24 cellular contexts compared by ENCODE assay signal in the genomic region with DNA sequence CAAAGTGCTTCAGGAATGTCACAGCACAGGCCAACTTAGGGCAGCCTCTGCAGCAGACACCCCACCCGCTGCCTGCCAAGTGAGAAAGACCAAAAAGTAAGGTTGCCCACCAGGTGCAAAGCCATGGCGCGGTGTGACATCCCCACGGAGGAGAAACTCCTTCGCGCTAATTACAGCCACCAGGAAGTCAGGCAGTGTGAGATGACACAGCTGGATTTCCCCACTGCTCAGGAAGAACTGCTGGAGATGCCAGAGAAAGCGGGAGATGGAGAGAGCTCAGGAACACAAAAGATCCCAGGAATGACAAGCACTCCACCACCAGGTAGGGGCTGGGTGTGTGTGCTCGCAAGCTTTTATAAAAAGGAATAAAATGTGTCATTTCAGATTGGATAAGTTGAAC.
"Had no signal": no experiment of that assay in that cellular context is flagged by ENCODE, and none has a peak within 500 bp of the region (broad histone marks: within the 10 kb centered on the region; RNA-seq: fewer than 3 reads in every experiment).

No MANE protein-coding gene starts in this region.

- H3K27me3 Mint-ChIP-seq: activated naive CD4-positive, alpha-beta T cell treated with anti-CD3 and anti-CD28 coated beads, Interleukin-2, amount 10 ng/mL, durations not matched to agents 7 days and 5 days had no signal

- H3K27me3 ChIP-seq: brain microvascular endothelial cell, Peyer's patch, SJCRH30 had no signal

- DNase-seq: activated CD4-positive, alpha-beta T cell treated with anti-CD3 and anti-CD28 coated beads for 36 hours; activated CD8-positive, alpha-beta memory T cell treated with anti-CD3 and anti-CD28 coated beads, Interleukin-2, amount 50 U/mL, for 4 hours; activated CD8-positive, alpha-beta T cell treated with anti-CD3 and anti-CD28 coated beads for 36 hours; activated gamma-delta T cell treated with Interleukin-2 at 50 U/mL for 16 hours; activated naive CD4-positive, alpha-beta T cell treated with anti-CD3 and anti-CD28 coated beads, Interleukin-2, amount 10 ng/mL, durations not matched to agents 7 days and 5 days; activated naive CD8-positive, alpha-beta T cell treated with anti-CD3 and anti-CD28 coated beads for 36 hours; activated T-cell treated with anti-CD3 and anti-CD28 coated beads, Interleukin-2, amount 50 U/mL, for 72 hours; brain microvascular endothelial cell; MG63; MV-4-11; NCI-H1092 treated with DMSO at 0.1 percent for 48 hours; NCI-H1417 treated with DMSO at 0.1 percent for 48 hours; NCI-H1694 treated with DMSO at 0.1 percent for 48 hours; NCI-H2029 treated with DMSO at 0.1 percent for 48 hours; NCI-H510A treated with DMSO at 0.1 percent for 48 hours; Peyer's patch; Right ventricle myocardium superior; SJCRH30; SK-N-SH; T-helper 1 cell had no signal

- H3K9me3 Mint-ChIP-seq: activated CD8-positive, alpha-beta T cell treated with anti-CD3 and anti-CD28 coated beads for 36 hours; activated T-helper 2 cell treated with anti-CD3 and anti-CD28 coated beads, Interferon-gamma antibody, Interleukin-2, Interleukin-4, amounts not matched to agents 10 μg/mL and 5 μg/mL and 100 μg/mL, durations not matched to agents 14 hours and 24 hours and 36 hours had no signal

- H3K36me3 Mint-ChIP-seq: activated naive CD4-positive, alpha-beta T cell treated with anti-CD3 and anti-CD28 coated beads, Interleukin-2, amount 10 ng/mL, durations not matched to agents 7 days and 5 days; activated naive CD8-positive, alpha-beta T cell treated with anti-CD3 and anti-CD28 coated beads for 36 hours had no signal

- H3K4me3 ChIP-seq: cardiac muscle cell, MG63, Peyer's patch, SJCRH30 had no signal

- H3K27ac ChIP-seq: brain microvascular endothelial cell, cardiac muscle cell, Peyer's patch, RWPE1, SJCRH30, VCaP had no signal

- H3K4me2 ChIP-seq: SK-N-SH had no signal

- H3K4me1 Mint-ChIP-seq: activated CD4-positive, alpha-beta T cell treated with anti-CD3 and anti-CD28 coated beads for 36 hours; activated naive CD4-positive, alpha-beta T cell treated with anti-CD3 and anti-CD28 coated beads, Interleukin-2, amount 10 ng/mL, durations not matched to agents 7 days and 5 days; activated naive CD8-positive, alpha-beta T cell treated with anti-CD3 and anti-CD28 coated beads for 36 hours had no signal

- H3K4me3 Mint-ChIP-seq: activated CD4-positive, alpha-beta T cell treated with anti-CD3 and anti-CD28 coated beads for 36 hours; activated CD8-positive, alpha-beta T cell treated with anti-CD3 and anti-CD28 coated beads for 36 hours; activated naive CD4-positive, alpha-beta T cell treated with anti-CD3 and anti-CD28 coated beads, Interleukin-2, amount 10 ng/mL, durations not matched to agents 7 days and 5 days; activated naive CD8-positive, alpha-beta T cell treated with anti-CD3 and anti-CD28 coated beads for 36 hours; activated T-cell treated with anti-CD3 and anti-CD28 coated beads, Interleukin-2, amount 50 U/mL, for 72 hours had no signal

- H3K9ac ChIP-seq: SK-N-SH had no signal

- ATAC-seq: activated CD4-positive, alpha-beta T cell treated with anti-CD3 and anti-CD28 coated beads for 36 hours; activated CD8-positive, alpha-beta T cell treated with anti-CD3 and anti-CD28 coated beads for 36 hours; activated T-cell treated with anti-CD3 and anti-CD28 coated beads, Interleukin-2, amount 50 U/mL, for 72 hours had no signal

- H3K4me1 ChIP-seq: Peyer's patch, SJCRH30 had no signal

- H3K36me3 ChIP-seq: brain microvascular endothelial cell, cardiac muscle cell, MG63, Peyer's patch, SJCRH30 had no signal

- H3K9me3 ChIP-seq: MG63, Peyer's patch, SJCRH30, SK-N-SH had no signal

- H3K27ac Mint-ChIP-seq: activated CD4-positive, alpha-beta T cell treated with anti-CD3 and anti-CD28 coated beads for 36 hours; activated CD8-positive, alpha-beta T cell treated with anti-CD3 and anti-CD28 coated beads for 36 hours; activated naive CD4-positive, alpha-beta T cell treated with anti-CD3 and anti-CD28 coated beads, Interleukin-2, amount 10 ng/mL, durations not matched to agents 7 days and 5 days; activated naive CD8-positive, alpha-beta T cell treated with anti-CD3 and anti-CD28 coated beads for 36 hours; activated T-cell treated with anti-CD3 and anti-CD28 coated beads, Interleukin-2, amount 50 U/mL, for 72 hours; activated T-helper 2 cell treated with anti-CD3 and anti-CD28 coated beads, Interferon-gamma antibody, Interleukin-2, Interleukin-4, amounts not matched to agents 10 μg/mL and 5 μg/mL and 100 μg/mL, durations not matched to agents 14 hours and 24 hours and 36 hours had no signal
